18 cellular contexts compared by ENCODE assay signal in the genomic region with DNA sequence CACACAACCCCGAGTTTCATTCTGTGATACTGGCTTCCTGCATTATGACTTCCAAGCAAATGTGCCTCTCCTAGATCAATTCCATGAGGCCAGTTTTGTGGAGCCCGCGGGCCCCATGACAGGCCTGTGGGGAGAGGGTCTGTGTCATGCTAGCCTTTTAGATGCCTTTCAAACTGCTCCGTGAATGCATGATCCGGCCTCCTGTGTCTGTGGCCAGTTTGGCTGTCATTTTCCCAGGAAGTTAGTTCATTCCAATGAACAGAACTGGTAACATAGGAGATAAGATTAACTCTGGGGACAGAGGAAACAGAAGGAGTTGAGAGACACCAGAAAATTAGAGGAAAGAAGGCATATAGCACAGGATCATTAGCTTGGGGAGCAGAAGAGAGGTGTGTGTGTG. TPM values are rescaled to one million over a fixed set of nuclear protein-coding genes. Genes with fewer than 3 reads are reported as not detected.
DNase-seq lines count a peak whose midpoint lies in the region; ATAC-seq, FAIRE-seq and TF ChIP-seq lines count a peak whose summit lies in the region.
"Had no signal": no experiment of that assay in that cellular context is flagged by ENCODE, and none has a peak within 500 bp of the region (broad histone marks: within the 10 kb centered on the region; RNA-seq: fewer than 3 reads in every experiment).

No MANE protein-coding gene starts in this region.

- H3K9me3 Mint-ChIP-seq in astrocyte (ENCODE audit: unreplicated experiment): no peaks in the 10 kb centered on the region

- peaks cover 15% of the 10 kb centered on the region for H3F3A ChIP-seq in smooth muscle cell (ENCODE audit: low read depth)

- intact Hi-C loops in right cardiac atrium (cut with DNase I): no loop called here

- no peaks in the 10 kb centered on the region for H3K36me3 ChIP-seq in astrocyte (ENCODE audit: insufficient read depth, low read length)
- H3K36me3 ChIP-seq in brain microvascular endothelial cell (replicated peaks): no peaks in the 10 kb centered on the region
- H3K36me3 ChIP-seq in smooth muscle cell (ENCODE audit: low read depth): no peaks in the 10 kb centered on the region

- no peak overlapping the region for H3K4me3 Mint-ChIP-seq in astrocyte (ENCODE audit: unreplicated experiment)

- peak; percentile 32 for DNase-seq in astrocyte (ENCODE audit: low read depth)
- peak; percentile 28 for DNase-seq in brain microvascular endothelial cell
- peak in 2 of 3 donors; percentile 59 to 65 for DNase-seq in right cardiac atrium
- no peak for DNase-seq in smooth muscle cell (lab: John Stamatoyannopoulos, UW; ENCODE audit: unreplicated experiment)
- no peak for DNase-seq in putamen (ENCODE audit: low spot score)
- no peak for DNase-seq in kidney tubule cell (ENCODE audit: low spot score)
- DNase-seq: AML-193, KBM-7, NCI-H1105 treated with DMSO at 0.1 percent for 48 hours, NCI-H1694 treated with DMSO at 0.1 percent for 48 hours, NCI-H524, NCI-H82, OCI-M1, SIG-M5 had no signal

- ATAC-seq in right cardiac atrium (peak; percentile 57 to 73), HG02588 (IDR thresholded peaks at IDR 0.05; ENCODE audit: unreplicated experiment) (no peak)

- H3K4me1 ChIP-seq in astrocyte (ENCODE audit: insufficient read depth, low read length) (peaks cover 32% of the 10 kb centered on the region), right cardiac atrium (ENCODE audit: control insufficient read depth, insufficient read depth, low read length) (peaks cover 6% of the 10 kb centered on the region), smooth muscle cell (ENCODE audit: low read depth) (peaks cover 18% of the 10 kb centered on the region)

- H4K20me1 ChIP-seq in astrocyte (ENCODE audit: insufficient read depth, low read length): no peaks in the 10 kb centered on the region
- no peaks in the 10 kb centered on the region for H4K20me1 ChIP-seq in smooth muscle cell (ENCODE audit: low read depth)

- no peak for FAIRE-seq in astrocyte (lab: Jason Lieb, UNC)
- FAIRE-seq: D721Med had no signal

- whole genome bisulfite sequencing in right cardiac atrium: 37% methylated on average over 5 of the region's 5 CpGs
- 51% methylated on average over 5 of the region's 5 CpGs for WGBS in smooth muscle cell (ENCODE audit: low lambda C conversion rate)

- H3K4me2 ChIP-seq in astrocyte (ENCODE audit: low read length): no peak overlapping the region
- H3K4me2 ChIP-seq in smooth muscle cell: peak overlapping the region; percentile 43

- peaks cover 48% of the 10 kb centered on the region for H3K4me1 Mint-ChIP-seq in astrocyte (ENCODE audit: low read depth, unreplicated experiment)

- H3K4me3 ChIP-seq in astrocyte (ENCODE audit: insufficient read depth, low read depth, low read length): no peak overlapping the region
- no peak overlapping the region for H3K4me3 ChIP-seq in brain microvascular endothelial cell (ENCODE audit: low read depth, low read length)
- no peak overlapping the region for H3K4me3 ChIP-seq in right cardiac atrium (ENCODE audit: low read length)
- H3K4me3 ChIP-seq in smooth muscle cell: no peak overlapping the region

- no peak overlapping the region for H3K27ac Mint-ChIP-seq in astrocyte (ENCODE audit: unreplicated experiment)

- H2AFZ ChIP-seq in astrocyte (ENCODE audit: low read depth, low read length): peak overlapping the region; percentile 14
- peak overlapping the region; percentile 69 for H2AFZ ChIP-seq in smooth muscle cell (ENCODE audit: low read depth)

- no peak for TF ChIP-seq CTCF in astrocyte (IDR thresholded peaks at IDR 0.05; ENCODE audit: insufficient read depth, low read depth, low read length)
- TF ChIP-seq CTCF in brain microvascular endothelial cell (IDR thresholded peaks at IDR 0.05; ENCODE audit: low read depth, low read length, missing control alignments): no peak
- no peak for TF ChIP-seq CTCF in smooth muscle cell (IDR thresholded peaks at IDR 0.05; ENCODE audit: borderline replicate concordance, insufficient read depth, poor library complexity, severe bottlenecking)

- in situ Hi-C loops in brain microvascular endothelial cell (cut with HindIII; ENCODE audit: low pct_ligation_motif_present, low sequenced_read_pairs): no loop called here

- no peaks in the 10 kb centered on the region for H3K36me3 Mint-ChIP-seq in astrocyte (ENCODE audit: low read depth, unreplicated experiment)

- no peaks in the 10 kb centered on the region for H3K27me3 Mint-ChIP-seq in astrocyte (ENCODE audit: low read depth, unreplicated experiment)

- H3K79me2 ChIP-seq in astrocyte (ENCODE audit: insufficient read depth, low read length): no peaks in the 10 kb centered on the region
- H3K79me2 ChIP-seq in smooth muscle cell (ENCODE audit: low read depth): no peaks in the 10 kb centered on the region

- H3K9ac ChIP-seq in astrocyte (ENCODE audit: low read length): no peak overlapping the region
- H3K9ac ChIP-seq in smooth muscle cell (ENCODE audit: low read depth): no peak overlapping the region

- H3K9me3 ChIP-seq in astrocyte (ENCODE audit: insufficient read depth, low read depth, low read length): no peaks in the 10 kb centered on the region
- H3K9me3 ChIP-seq in right cardiac atrium (ENCODE audit: control insufficient read depth, low read length): no peaks in the 10 kb centered on the region
- no peaks in the 10 kb centered on the region for H3K9me3 ChIP-seq in smooth muscle cell (replicated peaks; ENCODE audit: low read depth)

- no peaks in the 10 kb centered on the region for H3K27me3 ChIP-seq in astrocyte (ENCODE audit: insufficient read depth, low read length)
- no peaks in the 10 kb centered on the region for H3K27me3 ChIP-seq in brain microvascular endothelial cell (replicated peaks)
- no peaks in the 10 kb centered on the region for H3K27me3 ChIP-seq in right cardiac atrium (ENCODE audit: control insufficient read depth, insufficient read depth)
- H3K27me3 ChIP-seq in smooth muscle cell (ENCODE audit: low read depth): no peaks in the 10 kb centered on the region

- H3K27ac ChIP-seq in astrocyte (ENCODE audit: low read depth, low read length) (no peak overlapping the region), brain microvascular endothelial cell (no peak overlapping the region), right cardiac atrium (ENCODE audit: low read length) (no peak overlapping the region), smooth muscle cell (ENCODE audit: low read depth) (peak overlapping the region; percentile 73)
- H3K27ac ChIP-seq: C4-2B had no signal

RNA-seq across cellular contexts. Expression of a gene that starts 3.2 kb away (rescaled TPM):
- total RNA-seq in astrocyte: 0.20 TPM in 1 of 2 replicates, not detected in the other
- under 1 TPM in 1 of 4 donors, not detected in 3; 0.15 TPM for total RNA-seq in right cardiac atrium
- not detected for polyA plus RNA-seq in right cardiac atrium
- total RNA-seq in smooth muscle cell: 0.09 and 0.18 TPM in 2 replicates
- polyA plus RNA-seq in smooth muscle cell: 0.07 TPM in 1 of 2 replicates, not detected in the other
- total RNA-seq: H4 had no signal

RNA-seq across cellular contexts. Expression of a gene that starts 23.8 kb away (rescaled TPM):
- total RNA-seq in astrocyte (31.9 and 36.9 TPM in 2 replicates), right cardiac atrium (10 to 100 TPM; 18.3 to 25.1 (median 24.3) TPM), smooth muscle cell (28.0 and 38.3 TPM in 2 replicates)
- polyA plus RNA-seq in right cardiac atrium (21.8 TPM), smooth muscle cell (20.6 and 34.6 TPM in 2 replicates)

RNA-seq across cellular contexts. Expression of a gene that starts 30.5 kb away (rescaled TPM):
- 38.9 and 48.5 TPM in 2 replicates for total RNA-seq in astrocyte
- total RNA-seq in right cardiac atrium: 10 to 100 TPM; 25.5 to 32.4 (median 29.3) TPM
- polyA plus RNA-seq in right cardiac atrium: 27.2 TPM
- 69.8 and 70.7 TPM in 2 replicates for total RNA-seq in smooth muscle cell
- 25.8 and 27.9 TPM in 2 replicates for polyA plus RNA-seq in smooth muscle cell

RNA-seq across cellular contexts. Expression of a gene that starts 55.0 kb away (rescaled TPM):
- total RNA-seq in astrocyte: 2.2 and 2.5 TPM in 2 replicates
- 1 to 10 TPM; 1.8 to 3.0 (median 2.2) TPM for total RNA-seq in right cardiac atrium
- polyA plus RNA-seq in right cardiac atrium: 1.7 TPM
- 1.6 and 2.2 TPM in 2 replicates for total RNA-seq in smooth muscle cell
- 3.5 and 3.9 TPM in 2 replicates for polyA plus RNA-seq in smooth muscle cell
- total RNA-seq: H4 had no signal

Comparison
In these comparisons a context has a peak if more than half of its experiments do, and no peak if none do; other contexts are left out.
1. DNase-seq: peak in astrocyte (single experiment), brain microvascular endothelial cell (single experiment) and right cardiac atrium (2 of 3); none in smooth muscle cell (single experiment), putamen (single experiment) and kidney tubule cell (single experiment).